8 cellular contexts compared by ENCODE assay signal in genomic region chr19:58154679-58155648, GRCh38. TPM values are rescaled to one million over a fixed set of nuclear protein-coding genes. Genes with fewer than 3 reads are reported as not detected.
DNase-seq lines count a peak whose midpoint lies in the region; ATAC-seq and TF ChIP-seq lines count a peak whose summit lies in the region.

No MANE protein-coding gene starts in this region.

- peak overlapping the region; percentile 85 for H3K4me3 Mint-ChIP-seq in T-helper 17 cell

- H3K36me3 ChIP-seq in H7 (replicated peaks; ENCODE audit: control insufficient read depth, insufficient read depth, low read length) (no peaks in the 10 kb centered on the region), ascending aorta (no peaks in the 10 kb centered on the region), psoas muscle (ENCODE audit: insufficient read depth in 1 of 2, low read depth in 1 of 2) (no peaks in the 10 kb centered on the region), urinary bladder (ENCODE audit: insufficient read depth) (no peaks in the 10 kb centered on the region)

- H3K36me3 Mint-ChIP-seq in T-helper 17 cell (ENCODE audit: low read depth), result no peaks in the 10 kb centered on the region

- H3K27ac ChIP-seq in ascending aorta (peak overlapping the region; percentile 93 to 95), right cardiac atrium (ENCODE audit: low read length) (peak overlapping the region; percentile 82), psoas muscle (peak overlapping the region; percentile 81), urinary bladder (ENCODE audit: low read depth) (peak overlapping the region; percentile 93)

- H3K4me1 Mint-ChIP-seq in T-helper 17 cell, result peaks cover 5% of the 10 kb centered on the region

- H3K27ac Mint-ChIP-seq in T-helper 17 cell, result peak overlapping the region; percentile 56

- intact Hi-C loops in ascending aorta (cut with DNase I), result loop anchor here (1.0 to 10.0 kb wide), 12 partner anchors 28 to 1840 kb away; partner anchors contain the start of genes ZIK1, ZNF256, ZNF274 and ZNF417
- intact Hi-C loops in right cardiac atrium (cut with DNase I), result loop anchor here (2.0 to 10.0 kb wide), 5 partner anchors 130 to 418 kb away; partner anchors contain the start of gene ZNF776 (in 1 of the 4)
- intact Hi-C loops in psoas muscle (cut with DNase I), result loop anchor here (2.0 to 10.0 kb wide), 4 partner anchors 132 to 420 kb away; partner anchors contain the start of gene ZNF776 (in 1 of the 2)

- no peaks in the 10 kb centered on the region for H3K27me3 ChIP-seq in H7 (ENCODE audit: control insufficient read depth, insufficient read depth, low read length)
- no peaks in the 10 kb centered on the region for H3K27me3 ChIP-seq in ascending aorta
- H3K27me3 ChIP-seq in right cardiac atrium (ENCODE audit: control insufficient read depth, insufficient read depth), result no peaks in the 10 kb centered on the region
- peaks cover 0 to 9% (median 0%) of the 10 kb centered on the region in 3 donors for H3K27me3 ChIP-seq in psoas muscle (ENCODE audit: insufficient read depth in 3 of 3, low read length in 2 of 3)

- H3K27me3 Mint-ChIP-seq in T-helper 17 cell, result no peaks in the 10 kb centered on the region

- TF ChIP-seq CTCF in ascending aorta (IDR thresholded peaks at IDR 0.05) (peak; percentile 97 to 98 (median 98)), psoas muscle (IDR thresholded peaks at IDR 0.05) (peak; percentile 89)

- peak; percentile 88 for DNase-seq in GDM1 (lab: John Stamatoyannopoulos, UW)
- DNase-seq in H7, result peak; percentile 98
- peak; percentile 84 for DNase-seq in NCI-H1092 treated with DMSO at 0.1 percent for 48 hours (lab: John Stamatoyannopoulos, UW)
- DNase-seq in T-helper 17 cell, result peak; percentile 94 to 100 (median 98)
- peak; percentile 77 to 98 for DNase-seq in ascending aorta (ENCODE audit: low spot score in 2 of 2)
- peak; percentile 98 to 99 (median 99) for DNase-seq in right cardiac atrium
- peak; percentile 96 to 97 for DNase-seq in psoas muscle

- H3K4me1 ChIP-seq in ascending aorta (peaks cover 5 to 20% of the 10 kb centered on the region in 2 donors), right cardiac atrium (ENCODE audit: control insufficient read depth, insufficient read depth, low read length) (peaks cover 7% of the 10 kb centered on the region), psoas muscle (peaks cover 4% of the 10 kb centered on the region), urinary bladder (ENCODE audit: insufficient read depth) (no peaks in the 10 kb centered on the region)

- H3K4me3 ChIP-seq in H7 (ENCODE audit: insufficient read depth, low read depth, low read length), result peak overlapping the region; percentile 93
- peak overlapping the region; percentile 84 to 86 for H3K4me3 ChIP-seq in ascending aorta
- peak overlapping the region; percentile 82 for H3K4me3 ChIP-seq in right cardiac atrium (ENCODE audit: low read length)
- H3K4me3 ChIP-seq in psoas muscle, result peak overlapping the region; percentile 92
- peak overlapping the region; percentile 79 for H3K4me3 ChIP-seq in urinary bladder (ENCODE audit: low read depth, low read length)

- peak; percentile 92 for ATAC-seq in T-helper 17 cell
- ATAC-seq in right cardiac atrium, result peak; percentile 98 to 99
- peak; percentile 96 to 99 (median 98) for ATAC-seq in psoas muscle

- no peaks in the 10 kb centered on the region for H3K9me3 ChIP-seq in T-helper 17 cell (ENCODE audit: control insufficient read depth, low read length, poor library complexity, severe bottlenecking)
- peaks cover 0 to under 1% of the 10 kb centered on the region in 2 donors for H3K9me3 ChIP-seq in ascending aorta
- H3K9me3 ChIP-seq in right cardiac atrium (ENCODE audit: control insufficient read depth, low read length), result no peaks in the 10 kb centered on the region
- H3K9me3 ChIP-seq in psoas muscle, result peaks cover 24% of the 10 kb centered on the region

- 3% methylated on average over 85 of the region's 85 CpGs for WGBS in right cardiac atrium
- WGBS in psoas muscle, 3 donors, result 2 to 3% (median 2%) methylated on average over 73 to 85 of the region's 85 CpGs
- WGBS in urinary bladder, result 2% methylated on average over 85 of the region's 85 CpGs

RNA-seq across cellular contexts. Expression of gene ZNF329, which starts 4.4 kb away (rescaled TPM):
- total RNA-seq in H7 (2014; rRNA removed; shearing (Covaris generic)), result 9.1 and 14.2 TPM in 2 replicates
- total RNA-seq in T-helper 17 cell, result 10 to 100 TPM; 10.8 to 12.5 TPM
- total RNA-seq in ascending aorta, result 3.8 TPM
- 10 to 100 TPM in 2 of 4 donors, 1 to 10 TPM in 2; 7.8 to 10.3 (median 9.6) TPM for total RNA-seq in right cardiac atrium
- 4.8 TPM for polyA plus RNA-seq in right cardiac atrium
- total RNA-seq in psoas muscle, result 1 to 10 TPM; 1.4 to 5.7 (median 1.9) TPM
- polyA plus RNA-seq in psoas muscle, result 1 to 10 TPM in 2 of 3 donors, under 1 TPM in 1; 0.79 to 3.5 (median 1.9) TPM
- total RNA-seq in urinary bladder, result 19.6 TPM
- 9.4 TPM for polyA plus RNA-seq in urinary bladder

RNA-seq across cellular contexts. Expression of gene ZNF274, which starts 27.9 kb away (rescaled TPM):
- 18.8 and 26.0 TPM in 2 replicates for total RNA-seq in H7 (2014; rRNA removed; shearing (Covaris generic))
- total RNA-seq in T-helper 17 cell, result 10 to 100 TPM; 30.4 to 41.0 TPM
- total RNA-seq in ascending aorta, result 14.7 TPM
- total RNA-seq in right cardiac atrium, result 10 to 100 TPM; 19.1 to 24.8 (median 22.4) TPM
- polyA plus RNA-seq in right cardiac atrium, result 14.4 TPM
- 10 to 100 TPM; 11.2 to 15.0 (median 14.8) TPM for total RNA-seq in psoas muscle
- polyA plus RNA-seq in psoas muscle, result 10 to 100 TPM; 11.3 to 20.5 (median 13.9) TPM
- total RNA-seq in urinary bladder, result 18.9 TPM
- 32.1 TPM for polyA plus RNA-seq in urinary bladder

RNA-seq across cellular contexts. Expression of gene ZSCAN18, which starts 56.9 kb away (rescaled TPM):
- total RNA-seq in H7 (2014; rRNA removed; shearing (Covaris generic)), result 9.2 and 16.0 TPM in 2 replicates
- total RNA-seq in T-helper 17 cell, result 10 to 100 TPM; 29.3 to 30.7 TPM
- 181 TPM for total RNA-seq in ascending aorta
- 10 to 100 TPM; 69.9 to 89.7 (median 86.4) TPM for total RNA-seq in right cardiac atrium
- 63.7 TPM for polyA plus RNA-seq in right cardiac atrium
- 10 to 100 TPM; 13.1 to 36.8 (median 16.3) TPM for total RNA-seq in psoas muscle
- 10 to 100 TPM in 2 of 3 donors, 1 to 10 TPM in 1; 9.5 to 14.0 (median 13.8) TPM for polyA plus RNA-seq in psoas muscle
- total RNA-seq in urinary bladder, result 73.1 TPM
- 98.2 TPM for polyA plus RNA-seq in urinary bladder

Comparison
In these comparisons a context has a peak if more than half of its experiments do, and no peak if none do; other contexts are left out.
1. Peak in every context shown above with its lines: DNase-seq, ATAC-seq, H3K4me3 ChIP-seq and H3K27ac ChIP-seq.